21 cellular contexts compared by ENCODE assay signal in the genomic region with DNA sequence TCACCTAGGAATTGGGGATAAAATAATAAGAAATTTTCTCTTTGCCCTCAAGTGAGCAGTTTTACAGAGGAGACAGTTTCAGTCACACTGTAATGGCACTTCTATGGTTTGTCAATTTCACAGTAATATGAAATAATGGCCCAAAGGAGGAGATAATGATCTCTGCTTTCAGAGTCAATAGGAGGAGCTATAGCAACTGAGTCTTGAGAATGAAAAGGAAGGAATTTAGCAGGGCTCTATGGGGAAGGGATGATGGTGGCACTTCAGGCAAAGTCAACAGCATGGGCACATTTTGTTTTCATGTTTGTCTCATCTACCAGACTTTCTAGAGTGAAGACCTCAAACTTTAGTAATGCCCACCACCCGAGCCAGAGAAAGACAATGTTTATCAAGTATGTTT.
"Had no signal": no experiment of that assay in that cellular context is flagged by ENCODE, and none has a peak within 500 bp of the region (broad histone marks: within the 10 kb centered on the region; RNA-seq: fewer than 3 reads in every experiment).

No MANE protein-coding gene starts in this region.

- DNase-seq: activated CD4-positive, alpha-beta T cell treated with anti-CD3 and anti-CD28 coated beads for 1 hour; activated gamma-delta T cell treated with Interleukin-2 at 50 U/mL for 16 hours; activated T-cell treated with anti-CD3 and anti-CD28 coated beads, Interleukin-2, amount 50 U/mL, for 1 hour; anterior cingulate cortex; foreskin melanocyte; hippocampal formation; kidney glomerular epithelial cell; left ventricle myocardium inferior; midbrain; stimulated activated CD4-positive, alpha-beta T cell treated with anti-CD3 and anti-CD28 coated beads, Interleukin-4, amount 100 ng/mL, for 1 hour; stimulated activated naive CD4-positive, alpha-beta T cell; WERI-Rb-1 had no signal

- FAIRE-seq: endometrium, TTC549 had no signal

- H3K36me3 ChIP-seq: cardiac muscle cell, left ventricle myocardium inferior, thoracic aorta, WERI-Rb-1 had no signal

- H3K27ac Mint-ChIP-seq: activated naive CD4-positive, alpha-beta T cell treated with anti-CD3 and anti-CD28 coated beads, Interleukin-2, amount 50 U/mL, for 24 hours; natural killer cell treated with Interleukin-12 subunit alpha and Interleukin-12 subunit beta and Interleukin-15 and Interleukin-18, amount 100 ng/mL, for 72 hours; progenitor cell of endocrine pancreas; T-helper 2 cell treated with Interferon-gamma antibody and Interleukin-4, amounts not matched to agents 5 μg/mL and 100 μg/mL, for 36 hours had no signal

- H3K36me3 Mint-ChIP-seq: activated naive CD4-positive, alpha-beta T cell treated with anti-CD3 and anti-CD28 coated beads, Interleukin-2, amount 50 U/mL, for 24 hours; natural killer cell treated with Interleukin-12 subunit alpha and Interleukin-12 subunit beta and Interleukin-15 and Interleukin-18, amount 100 ng/mL, for 72 hours had no signal

- H3K27me3 ChIP-seq: body of pancreas, cardiac muscle cell had no signal

- H3K4me3 ChIP-seq: body of pancreas, cardiac muscle cell, left ventricle myocardium inferior, thoracic aorta had no signal

- H3K27ac ChIP-seq: body of pancreas, cardiac muscle cell, left ventricle myocardium inferior, thoracic aorta, WERI-Rb-1 had no signal

- H3K27me3 Mint-ChIP-seq: natural killer cell treated with Interleukin-12 subunit alpha and Interleukin-12 subunit beta and Interleukin-15 and Interleukin-18, amount 100 ng/mL, for 72 hours; progenitor cell of endocrine pancreas had no signal

- H3K4me3 Mint-ChIP-seq: activated naive CD4-positive, alpha-beta T cell treated with anti-CD3 and anti-CD28 coated beads, Interleukin-2, amount 50 U/mL, for 24 hours; natural killer cell treated with Interleukin-12 subunit alpha and Interleukin-12 subunit beta and Interleukin-15 and Interleukin-18, amount 100 ng/mL, for 72 hours; T-helper 2 cell treated with Interferon-gamma antibody and Interleukin-4, amounts not matched to agents 5 μg/mL and 100 μg/mL, for 36 hours had no signal

- H3K4me1 Mint-ChIP-seq: activated naive CD4-positive, alpha-beta T cell treated with anti-CD3 and anti-CD28 coated beads, Interleukin-2, amount 50 U/mL, for 24 hours had no signal

- ATAC-seq: natural killer cell treated with Interleukin-12 subunit alpha and Interleukin-12 subunit beta and Interleukin-15 and Interleukin-18, amount 100 ng/mL, for 72 hours had no signal

- H3K9me3 Mint-ChIP-seq: activated naive CD4-positive, alpha-beta T cell treated with anti-CD3 and anti-CD28 coated beads, Interleukin-2, amount 50 U/mL, for 24 hours; T-helper 2 cell treated with Interferon-gamma antibody and Interleukin-4, amounts not matched to agents 5 μg/mL and 100 μg/mL, for 36 hours had no signal
